In genomic region chr16:46813611-46814010, GRCh38 we compare ENCODE assay signal across 24 cellular contexts. TPM values are rescaled to one million over a fixed set of nuclear protein-coding genes. Genes with fewer than 3 reads are reported as not detected.
DNase-seq lines count a peak whose midpoint lies in the region; ATAC-seq lines count a peak whose summit lies in the region.
"Had no signal": no experiment of that assay in that cellular context is flagged by ENCODE, and none has a peak within 500 bp of the region (broad histone marks: within the 10 kb centered on the region; RNA-seq: fewer than 3 reads in every experiment).

No MANE protein-coding gene starts in this region.

- ATAC-seq in activated naive CD4-positive, alpha-beta T cell treated with anti-CD3 and anti-CD28 coated beads, Interleukin-2, amount 50 U/mL, for 72 hours, result no peak
- no peak for ATAC-seq in central memory CD8-positive, alpha-beta T cell (replicated peaks; ENCODE audit: extremely low read depth, poor library complexity, severe bottlenecking)
- no peak for ATAC-seq in GM18907 (IDR thresholded peaks at IDR 0.05; ENCODE audit: unreplicated experiment)

- H3K27me3 ChIP-seq in Karpas-422 (ENCODE audit: low read length), result no peaks in the 10 kb centered on the region
- H3K27me3 ChIP-seq: MG63 had no signal

- no peaks in the 10 kb centered on the region for H3K27me3 Mint-ChIP-seq in activated naive CD4-positive, alpha-beta T cell treated with anti-CD3 and anti-CD28 coated beads, Interleukin-2, amount 50 U/mL, for 24 hours
- H3K27me3 Mint-ChIP-seq in central memory CD8-positive, alpha-beta T cell, result no peaks in the 10 kb centered on the region
- H3K27me3 Mint-ChIP-seq: IgD-negative memory B cell had no signal

- peaks cover 11% of the 10 kb centered on the region; the same call in 1 of the 2 replicates for H4K20me1 ChIP-seq in Karpas-422 (ENCODE audit: insufficient read depth, low read depth, low read length)

- peaks cover 18% of the 10 kb centered on the region for H3K36me3 ChIP-seq in Karpas-422 (ENCODE audit: insufficient read depth, low read length)

- peaks cover 56% of the 10 kb centered on the region for H3K4me1 Mint-ChIP-seq in activated naive CD4-positive, alpha-beta T cell treated with anti-CD3 and anti-CD28 coated beads, Interleukin-2, amount 50 U/mL, for 24 hours
- peaks cover 49% of the 10 kb centered on the region for H3K4me1 Mint-ChIP-seq in central memory CD8-positive, alpha-beta T cell

- peaks cover 67% of the 10 kb centered on the region for H3K4me1 ChIP-seq in Karpas-422 (ENCODE audit: low read length)

- no peaks in the 10 kb centered on the region for H3K9me3 ChIP-seq in Karpas-422 (ENCODE audit: low read length)

- H3K4me3 Mint-ChIP-seq in activated naive CD4-positive, alpha-beta T cell treated with anti-CD3 and anti-CD28 coated beads, Interleukin-2, amount 50 U/mL, for 24 hours, result no peak overlapping the region
- H3K4me3 Mint-ChIP-seq in central memory CD8-positive, alpha-beta T cell, result no peak overlapping the region
- H3K4me3 Mint-ChIP-seq: CD14-positive monocyte had no signal

- peak overlapping the region; percentile 52 for H3K27ac Mint-ChIP-seq in activated naive CD4-positive, alpha-beta T cell treated with anti-CD3 and anti-CD28 coated beads, Interleukin-2, amount 50 U/mL, for 24 hours
- peak overlapping the region in 1 of 2 donors; percentile 3 for H3K27ac Mint-ChIP-seq in activated naive CD4-positive, alpha-beta T cell treated with anti-CD3 and anti-CD28 coated beads, Interleukin-2, amount 50 U/mL, for 72 hours
- H3K27ac Mint-ChIP-seq in central memory CD8-positive, alpha-beta T cell (ENCODE audit: low read depth), result peak overlapping the region; percentile 32
- H3K27ac Mint-ChIP-seq: IgD-negative memory B cell had no signal

- H3K9ac ChIP-seq in Karpas-422 (ENCODE audit: low read length), result no peak overlapping the region
- H3K9ac ChIP-seq: GM23248 had no signal

- peaks cover 15% of the 10 kb centered on the region for H3K36me3 Mint-ChIP-seq in activated naive CD4-positive, alpha-beta T cell treated with anti-CD3 and anti-CD28 coated beads, Interleukin-2, amount 50 U/mL, for 24 hours
- peaks cover 15 to 48% of the 10 kb centered on the region in 2 donors for H3K36me3 Mint-ChIP-seq in activated naive CD4-positive, alpha-beta T cell treated with anti-CD3 and anti-CD28 coated beads, Interleukin-2, amount 50 U/mL, for 72 hours
- peaks cover 4% of the 10 kb centered on the region for H3K36me3 Mint-ChIP-seq in central memory CD8-positive, alpha-beta T cell (ENCODE audit: insufficient read depth)
- H3K36me3 Mint-ChIP-seq: IgD-negative memory B cell had no signal

- no peak overlapping the region for H2AFZ ChIP-seq in Karpas-422 (ENCODE audit: low read length)
- H2AFZ ChIP-seq: GM23248 had no signal

- H3K4me3 ChIP-seq in Karpas-422 (ENCODE audit: low read length), result no peak overlapping the region
- H3K4me3 ChIP-seq: GM23248, HAP-1, MG63, SK-N-MC had no signal

- H3K79me2 ChIP-seq in Karpas-422 (ENCODE audit: low read length), result peaks cover 91% of the 10 kb centered on the region

- no peak for DNase-seq in activated naive CD4-positive, alpha-beta T cell treated with anti-CD3 and anti-CD28 coated beads, Interleukin-2, amount 50 U/mL, for 72 hours (ENCODE audit: low spot score in 2 of 2)
- DNase-seq in Karpas-422 (no peak), superior temporal gyrus (ENCODE audit: extremely low spot score) (peak; percentile 49), GDM1 (lab: John Stamatoyannopoulos, UW) (no peak)
- no peak for DNase-seq in central memory CD8-positive, alpha-beta T cell (ENCODE audit: low spot score in 2 of 2)
- DNase-seq: AML-193, DND-41, GM23248, Kasumi-1, MG63, NCI-H1092, NCI-H146, NCI-H2081, NCI-H2171 treated with DMSO at 0.1 percent for 48 hours, NCI-H446 treated with DMSO at 0.1 percent for 48 hours, NCI-H69, SHP77 had no signal

- peak overlapping the region; percentile 80 for H3K27ac ChIP-seq in Karpas-422 (ENCODE audit: low read length)
- H3K27ac ChIP-seq: GM23248, HL-60, SK-N-MC had no signal

- H3K9me3 Mint-ChIP-seq in activated naive CD4-positive, alpha-beta T cell treated with anti-CD3 and anti-CD28 coated beads, Interleukin-2, amount 50 U/mL, for 24 hours, result peaks cover 5% of the 10 kb centered on the region
- peaks cover 0 to 31% of the 10 kb centered on the region in 2 donors for H3K9me3 Mint-ChIP-seq in activated naive CD4-positive, alpha-beta T cell treated with anti-CD3 and anti-CD28 coated beads, Interleukin-2, amount 50 U/mL, for 72 hours
- no peaks in the 10 kb centered on the region for H3K9me3 Mint-ChIP-seq in central memory CD8-positive, alpha-beta T cell

- H3K4me2 ChIP-seq in Karpas-422 (ENCODE audit: low read depth, low read length, poor library complexity, severe bottlenecking), result peak overlapping the region; percentile 42

- H3K9me2 ChIP-seq in Karpas-422 (replicated peaks; ENCODE audit: insufficient read depth, low read length), result no peaks in the 10 kb centered on the region

RNA-seq across cellular contexts. Expression of gene C16orf87, which starts 17.4 kb away (rescaled TPM):
- 10 to 100 TPM; 15.8 to 15.9 TPM for total RNA-seq in activated naive CD4-positive, alpha-beta T cell treated with anti-CD3 and anti-CD28 coated beads, Interleukin-2, amount 50 U/mL, for 72 hours
- 25.3 and 37.8 TPM in 2 replicates for total RNA-seq in Karpas-422 (2014; rRNA removed; shearing (Covaris generic); ENCODE audit: low replicate concordance)
